In genomic region chr3:64685331-64685799, GRCh38 we compare ENCODE assay signal across 9 cellular contexts. TPM values are rescaled to one million over a fixed set of nuclear protein-coding genes. Genes with fewer than 3 reads are reported as not detected.
DNase-seq lines count a peak whose midpoint lies in the region; ATAC-seq lines count a peak whose summit lies in the region.
"Had no signal": no experiment of that assay in that cellular context is flagged by ENCODE, and none has a peak within 500 bp of the region (broad histone marks: within the 10 kb centered on the region; RNA-seq: fewer than 3 reads in every experiment).

No MANE protein-coding gene starts in this region.

- H3K36me3 Mint-ChIP-seq in activated naive CD4-positive, alpha-beta T cell treated with anti-CD3 and anti-CD28 coated beads, Interleukin-2, amount 50 U/mL, for 72 hours: peaks cover 12 to 20% of the 10 kb centered on the region in 2 donors
- H3K36me3 Mint-ChIP-seq in activated CD8-positive, alpha-beta T cell treated with anti-CD3 and anti-CD28 coated beads, Interleukin-2, amount 10 ng/mL, durations not matched to agents 7 days and 5 days (ENCODE audit: low read depth): no peaks in the 10 kb centered on the region

- no peak for ATAC-seq in activated naive CD4-positive, alpha-beta T cell treated with anti-CD3 and anti-CD28 coated beads, Interleukin-2, amount 50 U/mL, for 72 hours
- ATAC-seq in activated CD8-positive, alpha-beta T cell treated with anti-CD3 and anti-CD28 coated beads, Interleukin-2, amount 10 ng/mL, durations not matched to agents 7 days and 5 days: no peak

- peaks cover 3% of the 10 kb centered on the region; the same call in 1 of the 2 replicates for H3K36me3 ChIP-seq in HAP-1 (replicated peaks)

- in situ Hi-C loops in HAP-1 (cut with MboI; ENCODE audit: low sequenced_read_pairs): no loop called here

- POLR2A ChIA-PET in activated CD8-positive, alpha-beta T cell treated with anti-CD3 and anti-CD28 coated beads, Interleukin-2, amount 10 ng/mL, durations not matched to agents 7 days and 5 days (lab: Charles Lee): no interaction called here

- H3K9me3 ChIP-seq in HAP-1: no peaks in the 10 kb centered on the region

- H3K4me3 Mint-ChIP-seq in activated CD8-positive, alpha-beta T cell treated with anti-CD3 and anti-CD28 coated beads, Interleukin-2, amount 10 ng/mL, durations not matched to agents 7 days and 5 days: no peak overlapping the region

- H3K27me3 Mint-ChIP-seq in activated CD8-positive, alpha-beta T cell treated with anti-CD3 and anti-CD28 coated beads, Interleukin-2, amount 10 ng/mL, durations not matched to agents 7 days and 5 days (ENCODE audit: low read depth): peaks cover 38% of the 10 kb centered on the region

- DNase-seq in HAP-1 (ENCODE audit: low spot score in 2 of 2) (no peak), caudate nucleus (lab: John Stamatoyannopoulos, UW) (peak in 11 of 61 donors; percentile 8 to 38 (median 29)), ecto neural progenitor cell (ENCODE audit: low spot score) (no peak), NCI-H526 treated with DMSO at 0.1 percent for 48 hours (lab: John Stamatoyannopoulos, UW) (no peak)
- DNase-seq in activated naive CD4-positive, alpha-beta T cell treated with anti-CD3 and anti-CD28 coated beads, Interleukin-2, amount 50 U/mL, for 72 hours (ENCODE audit: low spot score in 2 of 2): no peak
- no peak for DNase-seq in activated CD8-positive, alpha-beta T cell treated with anti-CD3 and anti-CD28 coated beads, Interleukin-2, amount 10 ng/mL, durations not matched to agents 7 days and 5 days
- DNase-seq: NCI-H1092 treated with DMSO at 0.1 percent for 48 hours had no signal

- peaks cover 19% of the 10 kb centered on the region for H3K4me1 ChIP-seq in HAP-1

- H3K27ac ChIP-seq in caudate nucleus (ENCODE audit: low read depth, low read length) (peak overlapping the region; percentile 88), layer of hippocampus (ENCODE audit: low read depth, low read length) (peak overlapping the region; percentile 90), skin epidermis (peak overlapping the region in 20 of 21 experiments; percentile 31 to 91 (median 82))

- H3K27ac Mint-ChIP-seq in activated naive CD4-positive, alpha-beta T cell treated with anti-CD3 and anti-CD28 coated beads, Interleukin-2, amount 50 U/mL, for 72 hours: no peak overlapping the region
- no peak overlapping the region for H3K27ac Mint-ChIP-seq in activated CD8-positive, alpha-beta T cell treated with anti-CD3 and anti-CD28 coated beads, Interleukin-2, amount 10 ng/mL, durations not matched to agents 7 days and 5 days

- H3K4me1 Mint-ChIP-seq in activated CD8-positive, alpha-beta T cell treated with anti-CD3 and anti-CD28 coated beads, Interleukin-2, amount 10 ng/mL, durations not matched to agents 7 days and 5 days (ENCODE audit: low read depth): peaks cover 7% of the 10 kb centered on the region

- H3K4me3 ChIP-seq in HAP-1 (peak overlapping the region; percentile 46), skin epidermis (peak overlapping the region; percentile 35 to 61 (median 50))

- CTCF ChIA-PET in activated CD8-positive, alpha-beta T cell treated with anti-CD3 and anti-CD28 coated beads, Interleukin-2, amount 10 ng/mL, durations not matched to agents 7 days and 5 days (lab: Charles Lee): no interaction called here

- no peaks in the 10 kb centered on the region for H3K27me3 ChIP-seq in HAP-1 (ENCODE audit: low read depth)
- peaks cover 2% of the 10 kb centered on the region for H3K27me3 ChIP-seq in layer of hippocampus (ENCODE audit: control insufficient read depth, insufficient read depth, low read length)

- H3K9me3 Mint-ChIP-seq in activated naive CD4-positive, alpha-beta T cell treated with anti-CD3 and anti-CD28 coated beads, Interleukin-2, amount 50 U/mL, for 72 hours: peaks cover 0 to 7% of the 10 kb centered on the region in 2 donors
- H3K9me3 Mint-ChIP-seq in activated CD8-positive, alpha-beta T cell treated with anti-CD3 and anti-CD28 coated beads, Interleukin-2, amount 10 ng/mL, durations not matched to agents 7 days and 5 days (ENCODE audit: insufficient read depth): no peaks in the 10 kb centered on the region

RNA-seq across cellular contexts. Expression of gene ADAMTS9, which starts 2.4 kb away (rescaled TPM):
- total RNA-seq in activated naive CD4-positive, alpha-beta T cell treated with anti-CD3 and anti-CD28 coated beads, Interleukin-2, amount 50 U/mL, for 72 hours: not detected
- not detected for total RNA-seq in activated CD8-positive, alpha-beta T cell treated with anti-CD3 and anti-CD28 coated beads, Interleukin-2, amount 10 ng/mL, durations not matched to agents 7 days and 5 days
